Comparison of ENCODE assay signal across 1 cellular context in the genomic region with DNA sequence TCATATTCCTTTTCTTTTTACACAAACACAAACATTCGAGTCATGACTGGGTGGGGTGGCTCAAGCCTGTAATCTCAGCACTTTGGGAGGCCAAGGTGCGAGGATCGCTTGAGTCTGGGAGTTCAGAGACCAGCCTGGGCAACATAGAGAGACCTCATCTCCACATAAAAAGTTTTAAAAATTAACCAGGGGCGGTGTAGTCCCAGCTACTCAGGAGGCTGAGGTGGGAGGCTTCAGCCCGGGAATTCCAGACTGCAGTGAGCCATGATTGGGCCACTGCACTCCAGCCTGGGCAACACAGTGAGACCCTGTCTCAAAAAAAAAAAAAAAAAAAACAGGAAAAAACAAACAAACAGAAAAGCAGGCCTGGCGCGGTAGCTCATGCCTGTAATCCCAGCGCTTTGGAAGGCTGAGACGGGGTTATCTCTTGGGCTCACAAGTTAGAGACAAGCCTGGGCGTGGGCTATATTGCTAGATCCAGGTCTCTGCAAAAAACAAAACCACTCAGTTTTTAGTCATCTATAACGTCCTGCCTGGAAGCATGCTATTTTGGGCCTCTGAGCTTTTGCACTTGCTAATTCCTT.
TF ChIP-seq lines count a peak whose summit lies in the region.

No MANE protein-coding gene starts in this region.

TF ChIP-seq in endothelial cell of umbilical vein, 7 proteins besides CTCF, POLR2A, EP300 and RAD21:
- TF ChIP-seq MAX (IDR thresholded peaks at IDR 0.05; ENCODE audit: insufficient read depth, insufficient read length) = no peak
- TF ChIP-seq FOS (IDR thresholded peaks at IDR 0.05; ENCODE audit: borderline replicate concordance, insufficient read depth, low read length) = no peak
- no peak for TF ChIP-seq MYC (IDR thresholded peaks at IDR 0.05; ENCODE audit: low read depth, low read length)
- TF ChIP-seq POLR2AphosphoS5 (IDR thresholded peaks at IDR 0.05; ENCODE audit: insufficient read depth, low read depth, low read length) = no peak
- TF ChIP-seq EZH2 (IDR thresholded peaks at IDR 0.05; ENCODE audit: borderline replicate concordance, low read depth, low read length, severe bottlenecking) = no peak
- no peak for TF ChIP-seq JUN (IDR thresholded peaks at IDR 0.05; ENCODE audit: borderline replicate concordance, insufficient read depth, insufficient read length, low read depth)
- TF ChIP-seq GATA2 (IDR thresholded peaks at IDR 0.05; ENCODE audit: insufficient read depth, insufficient read length, low read depth, low read length) = no peak
